8 cellular contexts compared by ENCODE assay signal in genomic region chr13:42272115-42272756, GRCh38. TPM values are rescaled to one million over a fixed set of nuclear protein-coding genes. Genes with fewer than 3 reads are reported as not detected.
DNase-seq lines count a peak whose midpoint lies in the region; ATAC-seq and TF ChIP-seq lines count a peak whose summit lies in the region.

AKAP11 (plus strand) TSS chr13:42272152; CDS start chr13:42286349, 14,197 bp downstream.

- H3K9me3 Mint-ChIP-seq in activated naive CD8-positive, alpha-beta T cell treated with anti-CD3 and anti-CD28 coated beads for 36 hours: peaks cover 2% of the 10 kb centered on the region

- H3K4me3 Mint-ChIP-seq in activated naive CD8-positive, alpha-beta T cell treated with anti-CD3 and anti-CD28 coated beads for 36 hours: peak within 1 kb of the TSS; percentile 96

- DNase-seq in C1 segment of cervical spinal cord (lab: John Stamatoyannopoulos, UW): peak in 10 of 14 donors; percentile 37 to 77 (median 50)
- peak; percentile 63 to 67 for DNase-seq in SJCRH30
- peak; percentile 65 for DNase-seq in activated naive CD8-positive, alpha-beta T cell treated with anti-CD3 and anti-CD28 coated beads for 36 hours
- no peak for DNase-seq in cardiac septum (ENCODE audit: low spot score)
- no peak for DNase-seq in posterior vena cava (ENCODE audit: low spot score)

- no peaks in the 10 kb centered on the region for H3K36me3 ChIP-seq in SJCRH30
- H3K36me3 ChIP-seq in urinary bladder (ENCODE audit: insufficient read depth): no peaks in the 10 kb centered on the region

- peak; percentile 25 for ATAC-seq in HG03432 (IDR thresholded peaks at IDR 0.05; ENCODE audit: unreplicated experiment)

- WGBS in urinary bladder: under 1% methylated on average over 59 of the region's 59 CpGs

- H3K4me3 ChIP-seq in SJCRH30 (peak within 1 kb of the TSS; percentile 85), urinary bladder (ENCODE audit: low read depth, low read length) (peak within 1 kb of the TSS; percentile 86)

- H3K9me3 ChIP-seq in SJCRH30 (replicated peaks): peaks cover 8% of the 10 kb centered on the region; the same call in 1 of the 2 replicates

- H3K27ac ChIP-seq in SJCRH30 (peak within 1 kb of the TSS; percentile 72), urinary bladder (ENCODE audit: low read depth) (peak within 1 kb of the TSS; percentile 83)

- H3K27ac Mint-ChIP-seq in activated naive CD8-positive, alpha-beta T cell treated with anti-CD3 and anti-CD28 coated beads for 36 hours: peak within 1 kb of the TSS; percentile 98

- intact Hi-C loops in cardiac septum (cut with DNase I): no loop called here
- intact Hi-C loops in posterior vena cava (cut with DNase I): no loop called here

- H3K27me3 Mint-ChIP-seq in activated naive CD8-positive, alpha-beta T cell treated with anti-CD3 and anti-CD28 coated beads for 36 hours: no peaks in the 10 kb centered on the region

- peaks cover 37% of the 10 kb centered on the region for H3K36me3 Mint-ChIP-seq in activated naive CD8-positive, alpha-beta T cell treated with anti-CD3 and anti-CD28 coated beads for 36 hours

- peaks cover 53% of the 10 kb centered on the region for H3K4me1 Mint-ChIP-seq in activated naive CD8-positive, alpha-beta T cell treated with anti-CD3 and anti-CD28 coated beads for 36 hours

- peak; percentile 57 for TF ChIP-seq POLR2A in GM19099 (IDR thresholded peaks at IDR 0.05; ENCODE audit: extremely low read depth, insufficient read length, low read depth)

- H3K27me3 ChIP-seq in SJCRH30: no peaks in the 10 kb centered on the region

- no peaks in the 10 kb centered on the region for H3K4me1 ChIP-seq in SJCRH30
- H3K4me1 ChIP-seq in urinary bladder (ENCODE audit: insufficient read depth): no peaks in the 10 kb centered on the region

RNA-seq across cellular contexts. Expression of gene AKAP11, which starts in this region (rescaled TPM):
- 25.0 and 28.3 TPM in 2 replicates for total RNA-seq in SJCRH30 (2014; rRNA removed; shearing (Covaris generic))
- total RNA-seq in activated naive CD8-positive, alpha-beta T cell treated with anti-CD3 and anti-CD28 coated beads for 36 hours: 10 to 100 TPM; 37.7 to 38.0 TPM
- 30.6 TPM for total RNA-seq in cardiac septum
- total RNA-seq in posterior vena cava: 10 to 100 TPM; 39.5 to 50.3 TPM
- 59.2 TPM for total RNA-seq in urinary bladder
- 18.2 TPM for polyA plus RNA-seq in urinary bladder

Comparison
In these comparisons a context has a peak if more than half of its experiments do, and no peak if none do; other contexts are left out.
1. DNase-seq: peak in C1 segment of cervical spinal cord (10 of 14), SJCRH30 (2 of 2) and activated naive CD8-positive, alpha-beta T cell treated with anti-CD3 and anti-CD28 coated beads for 36 hours (single experiment); none in cardiac septum (single experiment) and posterior vena cava (single experiment).